Comparison of ENCODE assay signal across 1 cellular context in the genomic region with DNA sequence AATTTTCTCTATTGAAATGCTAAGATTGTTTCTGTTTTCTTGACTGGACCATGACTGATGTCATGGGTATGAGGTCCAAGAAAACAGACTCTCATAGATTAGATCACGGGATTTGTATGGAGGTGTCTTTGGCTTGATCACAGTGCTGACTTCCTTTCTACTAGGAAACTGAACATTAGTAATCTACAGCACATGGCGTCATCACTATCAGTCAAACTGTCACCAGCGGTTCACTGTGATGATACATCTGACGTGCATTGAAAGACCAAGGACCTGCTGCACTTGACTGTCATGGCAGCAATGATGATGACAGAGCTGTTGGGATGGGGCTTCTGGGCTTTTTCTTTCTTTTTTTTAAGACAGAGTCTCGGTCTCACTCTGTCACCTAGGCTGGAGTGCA.
TF ChIP-seq lines count a peak whose summit lies in the region.

No MANE protein-coding gene starts in this region.

TF ChIP-seq in K562, 482 proteins besides CTCF, POLR2A, EP300 and RAD21 (continued from another document and continues in another):
- TF ChIP-seq, protein P1, sequence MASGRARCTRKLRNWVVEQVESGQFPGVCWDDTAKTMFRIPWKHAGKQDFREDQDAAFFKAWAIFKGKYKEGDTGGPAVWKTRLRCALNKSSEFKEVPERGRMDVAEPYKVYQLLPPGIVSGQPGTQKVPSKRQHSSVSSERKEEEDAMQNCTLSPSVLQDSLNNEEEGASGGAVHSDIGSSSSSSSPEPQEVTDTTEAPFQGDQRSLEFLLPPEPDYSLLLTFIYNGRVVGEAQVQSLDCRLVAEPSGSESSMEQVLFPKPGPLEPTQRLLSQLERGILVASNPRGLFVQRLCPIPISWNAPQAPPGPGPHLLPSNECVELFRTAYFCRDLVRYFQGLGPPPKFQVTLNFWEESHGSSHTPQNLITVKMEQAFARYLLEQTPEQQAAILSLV (tag; IDR thresholded peaks at IDR 0.05), result no peak
- TF ChIP-seq TCF15 (CRISPR knock-in tag; IDR thresholded peaks at IDR 0.05) (no peak), E2F1 (CRISPR knock-in tag; IDR thresholded peaks at IDR 0.05) (no peak), MBD2 (IDR thresholded peaks at IDR 0.05; ENCODE audit: borderline replicate concordance, low read depth) (no peak), ZNF785 (CRISPR knock-in tag; IDR thresholded peaks at IDR 0.05) (no peak), NUFIP1 (IDR thresholded peaks at IDR 0.05; ENCODE audit: partially characterized antibody) (no peak), SLC30A9 (CRISPR knock-in tag; IDR thresholded peaks at IDR 0.05) (no peak), KDM5B (IDR thresholded peaks at IDR 0.05; ENCODE audit: insufficient replicate concordance, low read depth, low read length) (no peak), ZNF324 (CRISPR knock-in tag; IDR thresholded peaks at IDR 0.05) (no peak), POLR2B (IDR thresholded peaks at IDR 0.05; ENCODE audit: low read depth, partially characterized antibody) (no peak), NR4A1 (CRISPR knock-in tag; IDR thresholded peaks at IDR 0.05) (no peak), NR4A1 (tag; IDR thresholded peaks at IDR 0.05) (no peak), TFAM (CRISPR knock-in tag; conservative IDR thresholded peaks at IDR 0.05) (no peak), IRF1 (CRISPR knock-in tag; IDR thresholded peaks at IDR 0.05; ENCODE audit: borderline replicate concordance) (no peak), ZBTB43 (CRISPR knock-in tag; IDR thresholded peaks at IDR 0.05) (no peak), FOXO4 (CRISPR knock-in tag; IDR thresholded peaks at IDR 0.05) (no peak), ZSCAN32 (CRISPR knock-in tag; IDR thresholded peaks at IDR 0.05) (no peak), RBM39 (optimal IDR thresholded peaks at IDR 0.05; ENCODE audit: low read depth, low read length) (no peak), MEIS2 (IDR thresholded peaks at IDR 0.05; ENCODE audit: partially characterized antibody) (peak; percentile 98), KLF1 (tag; IDR thresholded peaks at IDR 0.05) (no peak), ZNF384 (IDR thresholded peaks at IDR 0.05; ENCODE audit: low read depth, low read length) (no peak), ZNF780A (CRISPR knock-in tag; IDR thresholded peaks at IDR 0.05) (no peak), ETV6 (IDR thresholded peaks at IDR 0.05; ENCODE audit: borderline replicate concordance in 1 of 2, low read depth in 2 of 2, low read length in 1 of 2) (no peak), ETV6 (CRISPR knock-in tag; IDR thresholded peaks at IDR 0.05; ENCODE audit: borderline replicate concordance) (no peak), ZBTB7A (IDR thresholded peaks at IDR 0.05; ENCODE audit: borderline replicate concordance, control insufficient read depth, low read depth, low read length) (no peak), DDX20 (tag; IDR thresholded peaks at IDR 0.05; ENCODE audit: low read depth) (no peak), NFATC3 (IDR thresholded peaks at IDR 0.05) (no peak), ZFP36 (IDR thresholded peaks at IDR 0.05; ENCODE audit: low read depth, low read length, partially characterized antibody) (no peak), ZNF77 (CRISPR knock-in tag; IDR thresholded peaks at IDR 0.05) (no peak), ZNF695 (CRISPR knock-in tag; IDR thresholded peaks at IDR 0.05) (no peak), PCBP2 (IDR thresholded peaks at IDR 0.05; ENCODE audit: low read depth, low read length, poor library complexity, severe bottlenecking) (no peak), NCOA1 (IDR thresholded peaks at IDR 0.05; ENCODE audit: low read depth) (peak; percentile 93), CEBPG (CRISPR knock-in tag; IDR thresholded peaks at IDR 0.05) (no peak), CEBPG (tag; conservative IDR thresholded peaks at IDR 0.05 in 1 of 2, IDR thresholded peaks at IDR 0.05 in 1 of 2) (peak; percentile 14 to 59; a peak in 2 of 4 replicates), HSF4 (CRISPR knock-in tag; IDR thresholded peaks at IDR 0.05; ENCODE audit: borderline replicate concordance) (no peak), PYGO2 (tag; IDR thresholded peaks at IDR 0.05) (no peak), MAX (CRISPR knock-in tag; IDR thresholded peaks at IDR 0.05) (no peak), CBFB (CRISPR knock-in tag; IDR thresholded peaks at IDR 0.05) (no peak), ZNF174 (CRISPR knock-in tag; IDR thresholded peaks at IDR 0.05) (no peak)
- TF ChIP-seq, protein P2, sequence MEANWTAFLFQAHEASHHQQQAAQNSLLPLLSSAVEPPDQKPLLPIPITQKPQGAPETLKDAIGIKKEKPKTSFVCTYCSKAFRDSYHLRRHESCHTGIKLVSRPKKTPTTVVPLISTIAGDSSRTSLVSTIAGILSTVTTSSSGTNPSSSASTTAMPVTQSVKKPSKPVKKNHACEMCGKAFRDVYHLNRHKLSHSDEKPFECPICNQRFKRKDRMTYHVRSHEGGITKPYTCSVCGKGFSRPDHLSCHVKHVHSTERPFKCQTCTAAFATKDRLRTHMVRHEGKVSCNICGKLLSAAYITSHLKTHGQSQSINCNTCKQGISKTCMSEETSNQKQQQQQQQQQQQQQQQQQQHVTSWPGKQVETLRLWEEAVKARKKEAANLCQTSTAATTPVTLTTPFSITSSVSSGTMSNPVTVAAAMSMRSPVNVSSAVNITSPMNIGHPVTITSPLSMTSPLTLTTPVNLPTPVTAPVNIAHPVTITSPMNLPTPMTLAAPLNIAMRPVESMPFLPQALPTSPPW (CRISPR knock-in tag; IDR thresholded peaks at IDR 0.05), result no peak; the same call in 1 of the 2 replicates
- TF ChIP-seq, protein P3, sequence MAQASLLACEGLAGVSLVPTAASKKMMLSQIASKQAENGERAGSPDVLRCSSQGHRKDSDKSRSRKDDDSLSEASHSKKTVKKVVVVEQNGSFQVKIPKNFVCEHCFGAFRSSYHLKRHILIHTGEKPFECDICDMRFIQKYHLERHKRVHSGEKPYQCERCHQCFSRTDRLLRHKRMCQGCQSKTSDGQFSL (CRISPR knock-in tag; IDR thresholded peaks at IDR 0.05), result no peak
- TF ChIP-seq, protein P3 (tag; IDR thresholded peaks at IDR 0.05), result no peak
- TF ChIP-seq, protein P4, sequence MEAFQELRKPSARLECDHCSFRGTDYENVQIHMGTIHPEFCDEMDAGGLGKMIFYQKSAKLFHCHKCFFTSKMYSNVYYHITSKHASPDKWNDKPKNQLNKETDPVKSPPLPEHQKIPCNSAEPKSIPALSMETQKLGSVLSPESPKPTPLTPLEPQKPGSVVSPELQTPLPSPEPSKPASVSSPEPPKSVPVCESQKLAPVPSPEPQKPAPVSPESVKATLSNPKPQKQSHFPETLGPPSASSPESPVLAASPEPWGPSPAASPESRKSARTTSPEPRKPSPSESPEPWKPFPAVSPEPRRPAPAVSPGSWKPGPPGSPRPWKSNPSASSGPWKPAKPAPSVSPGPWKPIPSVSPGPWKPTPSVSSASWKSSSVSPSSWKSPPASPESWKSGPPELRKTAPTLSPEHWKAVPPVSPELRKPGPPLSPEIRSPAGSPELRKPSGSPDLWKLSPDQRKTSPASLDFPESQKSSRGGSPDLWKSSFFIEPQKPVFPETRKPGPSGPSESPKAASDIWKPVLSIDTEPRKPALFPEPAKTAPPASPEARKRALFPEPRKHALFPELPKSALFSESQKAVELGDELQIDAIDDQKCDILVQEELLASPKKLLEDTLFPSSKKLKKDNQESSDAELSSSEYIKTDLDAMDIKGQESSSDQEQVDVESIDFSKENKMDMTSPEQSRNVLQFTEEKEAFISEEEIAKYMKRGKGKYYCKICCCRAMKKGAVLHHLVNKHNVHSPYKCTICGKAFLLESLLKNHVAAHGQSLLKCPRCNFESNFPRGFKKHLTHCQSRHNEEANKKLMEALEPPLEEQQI (IDR thresholded peaks at IDR 0.05), result no peak
- TF ChIP-seq, protein P5, sequence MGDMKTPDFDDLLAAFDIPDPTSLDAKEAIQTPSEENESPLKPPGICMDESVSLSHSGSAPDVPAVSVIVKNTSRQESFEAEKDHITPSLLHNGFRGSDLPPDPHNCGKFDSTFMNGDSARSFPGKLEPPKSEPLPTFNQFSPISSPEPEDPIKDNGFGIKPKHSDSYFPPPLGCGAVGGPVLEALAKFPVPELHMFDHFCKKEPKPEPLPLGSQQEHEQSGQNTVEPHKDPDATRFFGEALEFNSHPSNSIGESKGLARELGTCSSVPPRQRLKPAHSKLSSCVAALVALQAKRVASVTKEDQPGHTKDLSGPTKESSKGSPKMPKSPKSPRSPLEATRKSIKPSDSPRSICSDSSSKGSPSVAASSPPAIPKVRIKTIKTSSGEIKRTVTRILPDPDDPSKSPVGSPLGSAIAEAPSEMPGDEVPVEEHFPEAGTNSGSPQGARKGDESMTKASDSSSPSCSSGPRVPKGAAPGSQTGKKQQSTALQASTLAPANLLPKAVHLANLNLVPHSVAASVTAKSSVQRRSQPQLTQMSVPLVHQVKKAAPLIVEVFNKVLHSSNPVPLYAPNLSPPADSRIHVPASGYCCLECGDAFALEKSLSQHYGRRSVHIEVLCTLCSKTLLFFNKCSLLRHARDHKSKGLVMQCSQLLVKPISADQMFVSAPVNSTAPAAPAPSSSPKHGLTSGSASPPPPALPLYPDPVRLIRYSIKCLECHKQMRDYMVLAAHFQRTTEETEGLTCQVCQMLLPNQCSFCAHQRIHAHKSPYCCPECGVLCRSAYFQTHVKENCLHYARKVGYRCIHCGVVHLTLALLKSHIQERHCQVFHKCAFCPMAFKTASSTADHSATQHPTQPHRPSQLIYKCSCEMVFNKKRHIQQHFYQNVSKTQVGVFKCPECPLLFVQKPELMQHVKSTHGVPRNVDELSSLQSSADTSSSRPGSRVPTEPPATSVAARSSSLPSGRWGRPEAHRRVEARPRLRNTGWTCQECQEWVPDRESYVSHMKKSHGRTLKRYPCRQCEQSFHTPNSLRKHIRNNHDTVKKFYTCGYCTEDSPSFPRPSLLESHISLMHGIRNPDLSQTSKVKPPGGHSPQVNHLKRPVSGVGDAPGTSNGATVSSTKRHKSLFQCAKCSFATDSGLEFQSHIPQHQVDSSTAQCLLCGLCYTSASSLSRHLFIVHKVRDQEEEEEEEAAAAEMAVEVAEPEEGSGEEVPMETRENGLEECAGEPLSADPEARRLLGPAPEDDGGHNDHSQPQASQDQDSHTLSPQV (IDR thresholded peaks at IDR 0.05), result 0 out of 2 replicates have a peak, but pooled peaks have one; percentile 33
- TF ChIP-seq, protein P6, sequence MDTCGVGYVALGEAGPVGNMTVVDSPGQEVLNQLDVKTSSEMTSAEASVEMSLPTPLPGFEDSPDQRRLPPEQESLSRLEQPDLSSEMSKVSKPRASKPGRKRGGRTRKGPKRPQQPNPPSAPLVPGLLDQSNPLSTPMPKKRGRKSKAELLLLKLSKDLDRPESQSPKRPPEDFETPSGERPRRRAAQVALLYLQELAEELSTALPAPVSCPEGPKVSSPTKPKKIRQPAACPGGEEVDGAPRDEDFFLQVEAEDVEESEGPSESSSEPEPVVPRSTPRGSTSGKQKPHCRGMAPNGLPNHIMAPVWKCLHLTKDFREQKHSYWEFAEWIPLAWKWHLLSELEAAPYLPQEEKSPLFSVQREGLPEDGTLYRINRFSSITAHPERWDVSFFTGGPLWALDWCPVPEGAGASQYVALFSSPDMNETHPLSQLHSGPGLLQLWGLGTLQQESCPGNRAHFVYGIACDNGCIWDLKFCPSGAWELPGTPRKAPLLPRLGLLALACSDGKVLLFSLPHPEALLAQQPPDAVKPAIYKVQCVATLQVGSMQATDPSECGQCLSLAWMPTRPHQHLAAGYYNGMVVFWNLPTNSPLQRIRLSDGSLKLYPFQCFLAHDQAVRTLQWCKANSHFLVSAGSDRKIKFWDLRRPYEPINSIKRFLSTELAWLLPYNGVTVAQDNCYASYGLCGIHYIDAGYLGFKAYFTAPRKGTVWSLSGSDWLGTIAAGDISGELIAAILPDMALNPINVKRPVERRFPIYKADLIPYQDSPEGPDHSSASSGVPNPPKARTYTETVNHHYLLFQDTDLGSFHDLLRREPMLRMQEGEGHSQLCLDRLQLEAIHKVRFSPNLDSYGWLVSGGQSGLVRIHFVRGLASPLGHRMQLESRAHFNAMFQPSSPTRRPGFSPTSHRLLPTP (IDR thresholded peaks at IDR 0.05; ENCODE audit: borderline replicate concordance, extremely low read depth, insufficient read length), result no peak
